In the genomic region with DNA sequence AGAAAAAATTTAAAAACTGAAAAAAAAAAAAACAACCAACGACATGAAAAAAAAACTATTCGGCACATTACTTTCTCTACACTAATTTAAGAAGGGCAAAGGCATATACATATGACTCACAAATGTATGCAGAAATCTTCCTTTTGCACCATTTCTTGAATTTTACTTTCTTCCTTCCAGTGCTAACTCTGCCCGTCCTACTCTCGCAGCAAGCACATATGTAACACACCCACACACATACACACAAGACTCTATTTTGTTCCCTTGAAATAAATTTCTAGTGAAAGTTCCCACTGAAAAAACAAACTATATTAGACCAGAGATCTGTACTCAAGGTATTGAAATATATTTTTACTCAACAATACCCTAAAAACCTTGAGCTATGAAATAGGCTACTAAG, we compare ENCODE assay signal across 1 cellular context.
TF ChIP-seq lines count a peak whose summit lies in the region.

No MANE protein-coding gene starts in this region.

TF ChIP-seq in WTC11, 78 proteins besides CTCF, POLR2A, EP300 and RAD21 (continued from another document):
- TF ChIP-seq, protein P1, sequence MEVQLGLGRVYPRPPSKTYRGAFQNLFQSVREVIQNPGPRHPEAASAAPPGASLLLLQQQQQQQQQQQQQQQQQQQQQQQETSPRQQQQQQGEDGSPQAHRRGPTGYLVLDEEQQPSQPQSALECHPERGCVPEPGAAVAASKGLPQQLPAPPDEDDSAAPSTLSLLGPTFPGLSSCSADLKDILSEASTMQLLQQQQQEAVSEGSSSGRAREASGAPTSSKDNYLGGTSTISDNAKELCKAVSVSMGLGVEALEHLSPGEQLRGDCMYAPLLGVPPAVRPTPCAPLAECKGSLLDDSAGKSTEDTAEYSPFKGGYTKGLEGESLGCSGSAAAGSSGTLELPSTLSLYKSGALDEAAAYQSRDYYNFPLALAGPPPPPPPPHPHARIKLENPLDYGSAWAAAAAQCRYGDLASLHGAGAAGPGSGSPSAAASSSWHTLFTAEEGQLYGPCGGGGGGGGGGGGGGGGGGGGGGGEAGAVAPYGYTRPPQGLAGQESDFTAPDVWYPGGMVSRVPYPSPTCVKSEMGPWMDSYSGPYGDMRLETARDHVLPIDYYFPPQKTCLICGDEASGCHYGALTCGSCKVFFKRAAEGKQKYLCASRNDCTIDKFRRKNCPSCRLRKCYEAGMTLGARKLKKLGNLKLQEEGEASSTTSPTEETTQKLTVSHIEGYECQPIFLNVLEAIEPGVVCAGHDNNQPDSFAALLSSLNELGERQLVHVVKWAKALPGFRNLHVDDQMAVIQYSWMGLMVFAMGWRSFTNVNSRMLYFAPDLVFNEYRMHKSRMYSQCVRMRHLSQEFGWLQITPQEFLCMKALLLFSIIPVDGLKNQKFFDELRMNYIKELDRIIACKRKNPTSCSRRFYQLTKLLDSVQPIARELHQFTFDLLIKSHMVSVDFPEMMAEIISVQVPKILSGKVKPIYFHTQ (CRISPR knock-in tag; IDR thresholded peaks at IDR 0.05), result no peak
- TF ChIP-seq RORB (CRISPR knock-in tag; IDR thresholded peaks at IDR 0.05), result no peak
- TF ChIP-seq, protein P2, sequence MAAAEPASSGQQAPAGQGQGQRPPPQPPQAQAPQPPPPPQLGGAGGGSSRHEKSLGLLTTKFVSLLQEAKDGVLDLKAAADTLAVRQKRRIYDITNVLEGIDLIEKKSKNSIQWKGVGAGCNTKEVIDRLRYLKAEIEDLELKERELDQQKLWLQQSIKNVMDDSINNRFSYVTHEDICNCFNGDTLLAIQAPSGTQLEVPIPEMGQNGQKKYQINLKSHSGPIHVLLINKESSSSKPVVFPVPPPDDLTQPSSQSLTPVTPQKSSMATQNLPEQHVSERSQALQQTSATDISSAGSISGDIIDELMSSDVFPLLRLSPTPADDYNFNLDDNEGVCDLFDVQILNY (CRISPR knock-in tag; IDR thresholded peaks at IDR 0.05), result no peak
- TF ChIP-seq JAZF1 (CRISPR knock-in tag; IDR thresholded peaks at IDR 0.05), result no peak
- TF ChIP-seq, protein P3, sequence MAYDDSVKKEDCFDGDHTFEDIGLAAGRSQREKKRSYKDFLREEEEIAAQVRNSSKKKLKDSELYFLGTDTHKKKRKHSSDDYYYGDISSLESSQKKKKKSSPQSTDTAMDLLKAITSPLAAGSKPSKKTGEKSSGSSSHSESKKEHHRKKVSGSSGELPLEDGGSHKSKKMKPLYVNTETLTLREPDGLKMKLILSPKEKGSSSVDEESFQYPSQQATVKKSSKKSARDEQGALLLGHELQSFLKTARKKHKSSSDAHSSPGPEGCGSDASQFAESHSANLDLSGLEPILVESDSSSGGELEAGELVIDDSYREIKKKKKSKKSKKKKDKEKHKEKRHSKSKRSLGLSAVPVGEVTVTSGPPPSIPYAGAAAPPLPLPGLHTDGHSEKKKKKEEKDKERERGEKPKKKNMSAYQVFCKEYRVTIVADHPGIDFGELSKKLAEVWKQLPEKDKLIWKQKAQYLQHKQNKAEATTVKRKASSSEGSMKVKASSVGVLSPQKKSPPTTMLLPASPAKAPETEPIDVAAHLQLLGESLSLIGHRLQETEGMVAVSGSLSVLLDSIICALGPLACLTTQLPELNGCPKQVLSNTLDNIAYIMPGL (CRISPR knock-in tag; IDR thresholded peaks at IDR 0.05), result no peak
- TF ChIP-seq ZNF138 (CRISPR knock-in tag; conservative IDR thresholded peaks at IDR 0.05), result no peak
- no peak for TF ChIP-seq MXD4 (CRISPR knock-in tag; IDR thresholded peaks at IDR 0.05; ENCODE audit: borderline replicate concordance)
- TF ChIP-seq, protein P4, sequence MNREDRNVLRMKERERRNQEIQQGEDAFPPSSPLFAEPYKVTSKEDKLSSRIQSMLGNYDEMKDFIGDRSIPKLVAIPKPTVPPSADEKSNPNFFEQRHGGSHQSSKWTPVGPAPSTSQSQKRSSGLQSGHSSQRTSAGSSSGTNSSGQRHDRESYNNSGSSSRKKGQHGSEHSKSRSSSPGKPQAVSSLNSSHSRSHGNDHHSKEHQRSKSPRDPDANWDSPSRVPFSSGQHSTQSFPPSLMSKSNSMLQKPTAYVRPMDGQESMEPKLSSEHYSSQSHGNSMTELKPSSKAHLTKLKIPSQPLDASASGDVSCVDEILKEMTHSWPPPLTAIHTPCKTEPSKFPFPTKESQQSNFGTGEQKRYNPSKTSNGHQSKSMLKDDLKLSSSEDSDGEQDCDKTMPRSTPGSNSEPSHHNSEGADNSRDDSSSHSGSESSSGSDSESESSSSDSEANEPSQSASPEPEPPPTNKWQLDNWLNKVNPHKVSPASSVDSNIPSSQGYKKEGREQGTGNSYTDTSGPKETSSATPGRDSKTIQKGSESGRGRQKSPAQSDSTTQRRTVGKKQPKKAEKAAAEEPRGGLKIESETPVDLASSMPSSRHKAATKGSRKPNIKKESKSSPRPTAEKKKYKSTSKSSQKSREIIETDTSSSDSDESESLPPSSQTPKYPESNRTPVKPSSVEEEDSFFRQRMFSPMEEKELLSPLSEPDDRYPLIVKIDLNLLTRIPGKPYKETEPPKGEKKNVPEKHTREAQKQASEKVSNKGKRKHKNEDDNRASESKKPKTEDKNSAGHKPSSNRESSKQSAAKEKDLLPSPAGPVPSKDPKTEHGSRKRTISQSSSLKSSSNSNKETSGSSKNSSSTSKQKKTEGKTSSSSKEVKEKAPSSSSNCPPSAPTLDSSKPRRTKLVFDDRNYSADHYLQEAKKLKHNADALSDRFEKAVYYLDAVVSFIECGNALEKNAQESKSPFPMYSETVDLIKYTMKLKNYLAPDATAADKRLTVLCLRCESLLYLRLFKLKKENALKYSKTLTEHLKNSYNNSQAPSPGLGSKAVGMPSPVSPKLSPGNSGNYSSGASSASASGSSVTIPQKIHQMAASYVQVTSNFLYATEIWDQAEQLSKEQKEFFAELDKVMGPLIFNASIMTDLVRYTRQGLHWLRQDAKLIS (CRISPR knock-in tag; IDR thresholded peaks at IDR 0.05; ENCODE audit: borderline replicate concordance), result no peak
- no peak for TF ChIP-seq ZNF671 (CRISPR knock-in tag; IDR thresholded peaks at IDR 0.05)
- TF ChIP-seq, protein P5, sequence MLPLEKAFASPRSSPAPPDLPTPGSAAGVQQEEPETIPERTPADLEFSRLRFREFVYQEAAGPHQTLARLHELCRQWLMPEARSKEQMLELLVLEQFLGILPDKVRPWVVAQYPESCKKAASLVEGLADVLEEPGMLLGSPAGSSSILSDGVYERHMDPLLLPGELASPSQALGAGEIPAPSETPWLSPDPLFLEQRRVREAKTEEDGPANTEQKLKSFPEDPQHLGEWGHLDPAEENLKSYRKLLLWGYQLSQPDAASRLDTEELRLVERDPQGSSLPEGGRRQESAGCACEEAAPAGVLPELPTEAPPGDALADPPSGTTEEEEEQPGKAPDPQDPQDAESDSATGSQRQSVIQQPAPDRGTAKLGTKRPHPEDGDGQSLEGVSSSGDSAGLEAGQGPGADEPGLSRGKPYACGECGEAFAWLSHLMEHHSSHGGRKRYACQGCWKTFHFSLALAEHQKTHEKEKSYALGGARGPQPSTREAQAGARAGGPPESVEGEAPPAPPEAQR (CRISPR knock-in tag; IDR thresholded peaks at IDR 0.05), result no peak
- TF ChIP-seq ELF4 (CRISPR knock-in tag; IDR thresholded peaks at IDR 0.05; ENCODE audit: low read depth), result no peak
- TF ChIP-seq, protein P6, sequence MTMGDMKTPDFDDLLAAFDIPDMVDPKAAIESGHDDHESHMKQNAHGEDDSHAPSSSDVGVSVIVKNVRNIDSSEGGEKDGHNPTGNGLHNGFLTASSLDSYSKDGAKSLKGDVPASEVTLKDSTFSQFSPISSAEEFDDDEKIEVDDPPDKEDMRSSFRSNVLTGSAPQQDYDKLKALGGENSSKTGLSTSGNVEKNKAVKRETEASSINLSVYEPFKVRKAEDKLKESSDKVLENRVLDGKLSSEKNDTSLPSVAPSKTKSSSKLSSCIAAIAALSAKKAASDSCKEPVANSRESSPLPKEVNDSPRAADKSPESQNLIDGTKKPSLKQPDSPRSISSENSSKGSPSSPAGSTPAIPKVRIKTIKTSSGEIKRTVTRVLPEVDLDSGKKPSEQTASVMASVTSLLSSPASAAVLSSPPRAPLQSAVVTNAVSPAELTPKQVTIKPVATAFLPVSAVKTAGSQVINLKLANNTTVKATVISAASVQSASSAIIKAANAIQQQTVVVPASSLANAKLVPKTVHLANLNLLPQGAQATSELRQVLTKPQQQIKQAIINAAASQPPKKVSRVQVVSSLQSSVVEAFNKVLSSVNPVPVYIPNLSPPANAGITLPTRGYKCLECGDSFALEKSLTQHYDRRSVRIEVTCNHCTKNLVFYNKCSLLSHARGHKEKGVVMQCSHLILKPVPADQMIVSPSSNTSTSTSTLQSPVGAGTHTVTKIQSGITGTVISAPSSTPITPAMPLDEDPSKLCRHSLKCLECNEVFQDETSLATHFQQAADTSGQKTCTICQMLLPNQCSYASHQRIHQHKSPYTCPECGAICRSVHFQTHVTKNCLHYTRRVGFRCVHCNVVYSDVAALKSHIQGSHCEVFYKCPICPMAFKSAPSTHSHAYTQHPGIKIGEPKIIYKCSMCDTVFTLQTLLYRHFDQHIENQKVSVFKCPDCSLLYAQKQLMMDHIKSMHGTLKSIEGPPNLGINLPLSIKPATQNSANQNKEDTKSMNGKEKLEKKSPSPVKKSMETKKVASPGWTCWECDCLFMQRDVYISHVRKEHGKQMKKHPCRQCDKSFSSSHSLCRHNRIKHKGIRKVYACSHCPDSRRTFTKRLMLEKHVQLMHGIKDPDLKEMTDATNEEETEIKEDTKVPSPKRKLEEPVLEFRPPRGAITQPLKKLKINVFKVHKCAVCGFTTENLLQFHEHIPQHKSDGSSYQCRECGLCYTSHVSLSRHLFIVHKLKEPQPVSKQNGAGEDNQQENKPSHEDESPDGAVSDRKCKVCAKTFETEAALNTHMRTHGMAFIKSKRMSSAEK (CRISPR knock-in tag; IDR thresholded peaks at IDR 0.05; ENCODE audit: borderline replicate concordance), result no peak
- TF ChIP-seq TCF7 (CRISPR knock-in tag; IDR thresholded peaks at IDR 0.05; ENCODE audit: low read depth), result no peak
- TF ChIP-seq, protein P7, sequence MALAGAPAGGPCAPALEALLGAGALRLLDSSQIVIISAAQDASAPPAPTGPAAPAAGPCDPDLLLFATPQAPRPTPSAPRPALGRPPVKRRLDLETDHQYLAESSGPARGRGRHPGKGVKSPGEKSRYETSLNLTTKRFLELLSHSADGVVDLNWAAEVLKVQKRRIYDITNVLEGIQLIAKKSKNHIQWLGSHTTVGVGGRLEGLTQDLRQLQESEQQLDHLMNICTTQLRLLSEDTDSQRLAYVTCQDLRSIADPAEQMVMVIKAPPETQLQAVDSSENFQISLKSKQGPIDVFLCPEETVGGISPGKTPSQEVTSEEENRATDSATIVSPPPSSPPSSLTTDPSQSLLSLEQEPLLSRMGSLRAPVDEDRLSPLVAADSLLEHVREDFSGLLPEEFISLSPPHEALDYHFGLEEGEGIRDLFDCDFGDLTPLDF (CRISPR knock-in tag; IDR thresholded peaks at IDR 0.05), result no peak
